In the genomic region with DNA sequence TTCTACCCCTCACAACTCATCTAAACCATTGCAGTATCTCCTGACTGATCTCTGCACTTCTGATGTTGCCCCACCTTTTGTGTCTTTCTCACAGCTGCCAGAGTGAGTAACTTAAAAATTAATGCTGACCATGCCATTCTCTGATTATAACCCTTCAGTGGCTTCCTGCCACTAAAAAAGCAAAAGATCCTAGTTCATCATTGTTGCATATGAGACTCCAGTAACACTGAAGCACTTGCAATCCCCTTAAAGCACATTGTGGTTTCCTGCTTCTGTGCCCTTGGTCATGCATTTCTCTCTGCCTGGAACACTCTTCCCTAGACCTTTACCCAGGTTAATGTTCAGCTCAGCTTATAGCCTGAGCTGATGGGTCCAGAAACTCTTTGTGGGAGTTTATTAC, we compare ENCODE assay signal across 11 cellular contexts.
DNase-seq lines count a peak whose midpoint lies in the region; ATAC-seq and TF ChIP-seq lines count a peak whose summit lies in the region.
"Had no signal": no experiment of that assay in that cellular context is flagged by ENCODE, and none has a peak within 500 bp of the region (broad histone marks: within the 10 kb centered on the region; RNA-seq: fewer than 3 reads in every experiment).

No MANE protein-coding gene starts in this region.

- H3K4me1 Mint-ChIP-seq in T-cell: no peaks in the 10 kb centered on the region

- no peak overlapping the region for H3K4me3 Mint-ChIP-seq in T-cell

- no peak overlapping the region for H3K27ac Mint-ChIP-seq in T-cell

- H3K27me3 Mint-ChIP-seq in T-cell: no peaks in the 10 kb centered on the region

- peak; percentile 19 for DNase-seq in NB4 (ENCODE audit: low read depth)
- peak; percentile 1 for DNase-seq in stromal cell of bone marrow (ENCODE audit: low read depth)
- no peak for DNase-seq in dedifferentiated amniotic fluid mesenchymal stem cell (ENCODE audit: extremely low spot score)
- DNase-seq in foreskin keratinocyte: no peak
- DNase-seq in T-cell: no peak
- DNase-seq: brain microvascular endothelial cell, NCI-H524 had no signal

- CTCF ChIA-PET in T-cell (lab: Charles Lee): no interaction called here

- H3K27ac ChIP-seq in foreskin keratinocyte: no peak overlapping the region
- H3K27ac ChIP-seq: brain microvascular endothelial cell, epithelial cell of prostate, skin epidermis had no signal

- H3K36me3 Mint-ChIP-seq in T-cell: peaks cover 28% of the 10 kb centered on the region

- H3K4me1 ChIP-seq in foreskin keratinocyte: no peaks in the 10 kb centered on the region

- no peak for TF ChIP-seq POLR2A in NB4 (IDR thresholded peaks at IDR 0.05; ENCODE audit: extremely low read depth, insufficient read length)

- TF ChIP-seq CTCF in NB4 (IDR thresholded peaks at IDR 0.05; ENCODE audit: low read depth, low read length) (no peak), foreskin keratinocyte (conservative IDR thresholded peaks at IDR 0.05) (no peak)

- no peak overlapping the region for H3K4me3 ChIP-seq in NB4 (ENCODE audit: low read depth, low read length)
- H3K4me3 ChIP-seq: skin epidermis had no signal

- ATAC-seq in GM19372 (IDR thresholded peaks at IDR 0.05; ENCODE audit: low read depth, unreplicated experiment): peak; percentile 72
- ATAC-seq in HG03064 (IDR thresholded peaks at IDR 0.05; ENCODE audit: low read depth, unreplicated experiment): peak; percentile 64
- no peak for ATAC-seq in foreskin keratinocyte
- ATAC-seq in T-cell (replicated peaks in 1 of 4): no peak

- no peaks in the 10 kb centered on the region for H3K9me3 Mint-ChIP-seq in T-cell

- no peaks in the 10 kb centered on the region for H3K27me3 ChIP-seq in foreskin keratinocyte
- H3K27me3 ChIP-seq: brain microvascular endothelial cell had no signal

- POLR2A ChIA-PET in T-cell (lab: Charles Lee): no interaction called here

Comparison
In these comparisons a context has a peak if more than half of its experiments do, and no peak if none do; other contexts are left out.
1. ATAC-seq: peak in GM19372 (single experiment) and HG03064 (single experiment); none in foreskin keratinocyte (single experiment) and T-cell (0 of 4).
2. DNase-seq: peak in NB4 (single experiment) and stromal cell of bone marrow (single experiment); none in dedifferentiated amniotic fluid mesenchymal stem cell (single experiment), foreskin keratinocyte (0 of 2) and T-cell (0 of 34).